1 cellular context compared by ENCODE assay signal in the genomic region with DNA sequence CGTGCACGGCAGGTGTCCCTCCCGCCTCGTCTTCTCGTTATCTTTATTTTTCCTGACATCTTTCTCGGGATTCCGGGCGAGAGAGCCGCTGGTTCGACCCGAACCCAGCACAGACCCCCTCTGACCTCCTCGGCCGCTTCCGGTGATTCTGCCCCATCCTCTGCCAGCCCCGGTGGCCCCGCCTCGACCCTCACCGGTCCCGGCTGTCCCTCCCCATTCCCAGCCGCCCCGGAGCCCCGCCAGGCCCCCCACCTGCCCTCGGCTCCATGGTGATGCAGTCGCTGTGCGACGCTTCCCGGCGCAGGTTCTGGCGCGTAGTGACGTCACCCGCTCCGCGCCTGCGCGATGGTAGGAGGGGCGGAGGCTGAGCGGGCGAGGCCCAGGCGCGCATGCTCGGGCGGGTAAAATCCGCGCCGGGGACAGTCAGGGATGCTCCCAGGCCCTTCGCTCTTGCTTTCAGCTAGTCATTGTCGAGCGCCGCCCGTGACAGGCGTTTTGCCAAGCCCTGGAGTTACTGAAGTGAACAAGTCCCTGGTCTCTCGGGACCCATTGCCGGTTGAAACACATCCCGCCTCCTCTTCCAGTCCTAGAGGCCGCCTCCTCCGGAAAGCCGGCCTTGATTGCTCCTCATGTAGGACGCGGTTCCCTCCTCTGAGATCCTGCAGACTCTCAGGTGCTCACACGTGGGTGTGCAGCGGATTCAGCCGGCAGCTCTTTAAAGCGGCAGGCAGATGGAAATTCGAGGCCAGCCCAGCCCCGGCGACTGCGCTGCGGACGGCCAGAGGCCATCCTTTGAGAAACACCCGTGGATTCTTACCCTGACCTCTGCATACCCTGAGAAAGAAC.
TF ChIP-seq lines count a peak whose summit lies in the region.

Gene MTHFSD (minus strand): TSS at position 319 of the 846 bp plus-strand sequence. CDS start 51 bp downstream, at position 268.

TF ChIP-seq in K562, 482 proteins besides CTCF, POLR2A, EP300 and RAD21 (continued from another document and continues in another):
- no peak for TF ChIP-seq ZNF217 (CRISPR knock-in tag; IDR thresholded peaks at IDR 0.05)
- no peak for TF ChIP-seq RBM14 (IDR thresholded peaks at IDR 0.05; ENCODE audit: borderline replicate concordance, insufficient read depth, low read depth, low read length)
- no peak for TF ChIP-seq HLTF (IDR thresholded peaks at IDR 0.05)
- no peak for TF ChIP-seq SREBF2 (CRISPR knock-in tag; IDR thresholded peaks at IDR 0.05)
- TF ChIP-seq RREB1 (CRISPR knock-in tag; IDR thresholded peaks at IDR 0.05), result no peak
- no peak for TF ChIP-seq RFX7 (CRISPR knock-in tag; IDR thresholded peaks at IDR 0.05)
- TF ChIP-seq BRF2 (IDR thresholded peaks at IDR 0.05; ENCODE audit: borderline replicate concordance, insufficient read depth, insufficient read length), result no peak
- TF ChIP-seq BHLHE40 (IDR thresholded peaks at IDR 0.05; ENCODE audit: low read length), result no peak
- peak; percentile 44; the same call in 1 of the 2 replicates for TF ChIP-seq GTF2F1 (IDR thresholded peaks at IDR 0.05; ENCODE audit: low read depth, low read length)
- TF ChIP-seq MAZ (CRISPR knock-in tag; conservative IDR thresholded peaks at IDR 0.05 in 1 of 2, IDR thresholded peaks at IDR 0.05 in 1 of 2), result peak; percentile 76 to 88
- no peak for TF ChIP-seq ZNF3 (CRISPR knock-in tag; IDR thresholded peaks at IDR 0.05)
- peak; percentile 94 for TF ChIP-seq MEIS2 (IDR thresholded peaks at IDR 0.05; ENCODE audit: partially characterized antibody)
- peak; percentile 49 for TF ChIP-seq E2F8 (IDR thresholded peaks at IDR 0.05; ENCODE audit: low read depth, partially characterized antibody)
- TF ChIP-seq SRF (CRISPR knock-in tag; IDR thresholded peaks at IDR 0.05), result peak in 1 of 2 experiments; percentile 49; a peak in 1 of 4 replicates
- TF ChIP-seq, protein P1, sequence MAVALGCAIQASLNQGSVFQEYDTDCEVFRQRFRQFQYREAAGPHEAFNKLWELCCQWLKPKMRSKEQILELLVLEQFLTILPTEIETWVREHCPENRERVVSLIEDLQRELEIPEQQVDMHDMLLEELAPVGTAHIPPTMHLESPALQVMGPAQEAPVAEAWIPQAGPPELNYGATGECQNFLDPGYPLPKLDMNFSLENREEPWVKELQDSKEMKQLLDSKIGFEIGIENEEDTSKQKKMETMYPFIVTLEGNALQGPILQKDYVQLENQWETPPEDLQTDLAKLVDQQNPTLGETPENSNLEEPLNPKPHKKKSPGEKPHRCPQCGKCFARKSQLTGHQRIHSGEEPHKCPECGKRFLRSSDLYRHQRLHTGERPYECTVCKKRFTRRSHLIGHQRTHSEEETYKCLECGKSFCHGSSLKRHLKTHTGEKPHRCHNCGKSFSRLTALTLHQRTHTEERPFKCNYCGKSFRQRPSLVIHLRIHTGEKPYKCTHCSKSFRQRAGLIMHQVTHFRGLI (CRISPR knock-in tag; IDR thresholded peaks at IDR 0.05), result no peak
- TF ChIP-seq BRF1 (IDR thresholded peaks at IDR 0.05; ENCODE audit: borderline replicate concordance, extremely low read depth, insufficient read length), result no peak
- no peak for TF ChIP-seq ZNF280A (IDR thresholded peaks at IDR 0.05; ENCODE audit: low read depth, partially characterized antibody)
- TF ChIP-seq SMAD3 (CRISPR knock-in tag; conservative IDR thresholded peaks at IDR 0.05), result no peak
- TF ChIP-seq BRD9 (IDR thresholded peaks at IDR 0.05; ENCODE audit: low read depth, partially characterized antibody), result no peak
- peak; percentile 61 for TF ChIP-seq RBBP5 (IDR thresholded peaks at IDR 0.05; ENCODE audit: borderline replicate concordance, insufficient read depth, low read length, poor library complexity, severe bottlenecking)
- TF ChIP-seq ZNF778 (CRISPR knock-in tag; IDR thresholded peaks at IDR 0.05), result no peak
- TF ChIP-seq SMARCA4 (IDR thresholded peaks at IDR 0.05), result no peak
- TF ChIP-seq CHAMP1 (IDR thresholded peaks at IDR 0.05), result no peak
- no peak for TF ChIP-seq MCM2 (IDR thresholded peaks at IDR 0.05; ENCODE audit: low read depth)
- no peak for TF ChIP-seq COPS2 (conservative IDR thresholded peaks at IDR 0.05)
- no peak for TF ChIP-seq NCOA1 (IDR thresholded peaks at IDR 0.05; ENCODE audit: low read depth)
- TF ChIP-seq SREBF1 (IDR thresholded peaks at IDR 0.05; ENCODE audit: borderline replicate concordance, low read depth, low read length), result no peak
- TF ChIP-seq PKNOX1 (IDR thresholded peaks at IDR 0.05), result no peak
- TF ChIP-seq NR2C2 (CRISPR knock-in tag; IDR thresholded peaks at IDR 0.05), result no peak
- peak; percentile 34; the same call in 1 of the 2 replicates for TF ChIP-seq NR2C2 (tag; IDR thresholded peaks at IDR 0.05)
- no peak for TF ChIP-seq ZNF324 (CRISPR knock-in tag; IDR thresholded peaks at IDR 0.05)
- TF ChIP-seq ZNF766 (CRISPR knock-in tag; conservative IDR thresholded peaks at IDR 0.05), result no peak
- TF ChIP-seq ZKSCAN3 (CRISPR knock-in tag; IDR thresholded peaks at IDR 0.05), result no peak
- no peak for TF ChIP-seq ZNF212 (CRISPR knock-in tag; IDR thresholded peaks at IDR 0.05)
- TF ChIP-seq HMG20A (CRISPR knock-in tag; conservative IDR thresholded peaks at IDR 0.05), result no peak
- no peak for TF ChIP-seq ELF4 (CRISPR knock-in tag; IDR thresholded peaks at IDR 0.05)
- TF ChIP-seq CREB3L1 (IDR thresholded peaks at IDR 0.05; ENCODE audit: borderline replicate concordance, low read depth), result no peak
- TF ChIP-seq ZNF175 (CRISPR knock-in tag; IDR thresholded peaks at IDR 0.05; ENCODE audit: low read depth), result peak; percentile 39; the same call in 1 of the 2 replicates
- TF ChIP-seq FOS (IDR thresholded peaks at IDR 0.05; ENCODE audit: extremely low read depth, insufficient read length), result no peak
- no peak for TF ChIP-seq WHSC1 (IDR thresholded peaks at IDR 0.05; ENCODE audit: low read length)
- no peak for TF ChIP-seq ILF3 (IDR thresholded peaks at IDR 0.05; ENCODE audit: borderline replicate concordance)
- TF ChIP-seq CSDE1 (IDR thresholded peaks at IDR 0.05), result peak in 1 of 2 experiments; percentile 91; a peak in 2 of 4 replicates
- no peak for TF ChIP-seq NCOR1 (IDR thresholded peaks at IDR 0.05)
